1 cellular context compared by ENCODE assay signal in genomic region chr1:22053861-22054770, GRCh38.
TF ChIP-seq lines count a peak whose summit lies in the region.

No MANE protein-coding gene starts in this region.

TF ChIP-seq in HepG2, 621 proteins besides CTCF, POLR2A, EP300 and RAD21 (continued from another document and continues in another):
- peak; percentile 9; the same call in 1 of the 2 replicates for TF ChIP-seq RARA (CRISPR knock-in tag; IDR thresholded peaks at IDR 0.05)
- TF ChIP-seq ELF1 (CRISPR knock-in tag; IDR thresholded peaks at IDR 0.05) = no peak
- no peak for TF ChIP-seq ZNF441 (CRISPR knock-in tag; IDR thresholded peaks at IDR 0.05; ENCODE audit: borderline replicate concordance)
- no peak for TF ChIP-seq KDM6A (CRISPR knock-in tag; IDR thresholded peaks at IDR 0.05; ENCODE audit: low read depth)
- TF ChIP-seq ZNF280D (CRISPR knock-in tag; IDR thresholded peaks at IDR 0.05) = 0 out of 2 replicates have a peak, but pooled peaks have one; percentile 31
- TF ChIP-seq SOX13 (IDR thresholded peaks at IDR 0.05) = no peak
- TF ChIP-seq SOX13 (CRISPR knock-in tag; conservative IDR thresholded peaks at IDR 0.05 in 1 of 2, IDR thresholded peaks at IDR 0.05 in 1 of 2) = peak in 1 of 2 experiments; percentile 77; a peak in 2 of 4 replicates
- TF ChIP-seq ZNF691 (CRISPR knock-in tag; IDR thresholded peaks at IDR 0.05; ENCODE audit: borderline replicate concordance, low read depth) = no peak
- peak; percentile 28 for TF ChIP-seq FOXA3 (CRISPR knock-in tag; IDR thresholded peaks at IDR 0.05)
- peak; percentile 53; the same call in 1 of the 2 replicates for TF ChIP-seq SOX5 (CRISPR knock-in tag; IDR thresholded peaks at IDR 0.05; ENCODE audit: borderline replicate concordance)
- peak; percentile 48; the same call in 1 of the 2 replicates for TF ChIP-seq KDM1A (CRISPR knock-in tag; IDR thresholded peaks at IDR 0.05)
- TF ChIP-seq RCOR2 (CRISPR knock-in tag; IDR thresholded peaks at IDR 0.05) = peak; percentile 43; the same call in 1 of the 2 replicates
- TF ChIP-seq CEBPG (CRISPR knock-in tag; IDR thresholded peaks at IDR 0.05) = 0 out of 2 replicates have a peak, but pooled peaks have one; percentile 18
- TF ChIP-seq NFIB (CRISPR knock-in tag; IDR thresholded peaks at IDR 0.05; ENCODE audit: borderline replicate concordance) = no peak
- TF ChIP-seq FOXA1 (IDR thresholded peaks at IDR 0.05) = no peak
- TF ChIP-seq FOXA1 (CRISPR knock-in tag; IDR thresholded peaks at IDR 0.05) = peak; percentile 23; the same call in 1 of the 2 replicates
- peak; percentile 99 for TF ChIP-seq ZNF770 (CRISPR knock-in tag; IDR thresholded peaks at IDR 0.05)
- TF ChIP-seq ZEB1 (IDR thresholded peaks at IDR 0.05; ENCODE audit: insufficient replicate concordance, low read depth) = no peak
- no peak for TF ChIP-seq E2F1 (CRISPR knock-in tag; IDR thresholded peaks at IDR 0.05)
- TF ChIP-seq KIAA2018 (CRISPR knock-in tag; IDR thresholded peaks at IDR 0.05; ENCODE audit: borderline replicate concordance) = no peak
- peak; percentile 92 for TF ChIP-seq ZMYM3 (CRISPR knock-in tag; IDR thresholded peaks at IDR 0.05)
- TF ChIP-seq ZNF713 (CRISPR knock-in tag; IDR thresholded peaks at IDR 0.05) = no peak
- no peak for TF ChIP-seq PLRG1 (conservative IDR thresholded peaks at IDR 0.05)
- peak; percentile 65; the same call in 1 of the 2 replicates for TF ChIP-seq ADNP (CRISPR knock-in tag; IDR thresholded peaks at IDR 0.05)
- TF ChIP-seq ZNF589 (CRISPR knock-in tag; conservative IDR thresholded peaks at IDR 0.05) = no peak
- TF ChIP-seq ZNF547 (CRISPR knock-in tag; IDR thresholded peaks at IDR 0.05) = no peak
- TF ChIP-seq ZHX2 (IDR thresholded peaks at IDR 0.05; ENCODE audit: low read depth) = no peak
- TF ChIP-seq ZHX2 (CRISPR knock-in tag; IDR thresholded peaks at IDR 0.05; ENCODE audit: borderline replicate concordance) = no peak
- TF ChIP-seq CHD4 (IDR thresholded peaks at IDR 0.05; ENCODE audit: borderline replicate concordance, low read length) = no peak
- peak; percentile 33; the same call in 1 of the 2 replicates for TF ChIP-seq CEBPB (IDR thresholded peaks at IDR 0.05; ENCODE audit: borderline replicate concordance, low read depth, low read length)
- 0 out of 2 replicates have a peak, but pooled peaks have one; percentile 52 for TF ChIP-seq ZBTB33 (CRISPR knock-in tag; IDR thresholded peaks at IDR 0.05)
- 0 out of 2 replicates have a peak, but pooled peaks have one; percentile 10 for TF ChIP-seq GATAD2A (CRISPR knock-in tag; IDR thresholded peaks at IDR 0.05)
- no peak for TF ChIP-seq ATF7 (IDR thresholded peaks at IDR 0.05)
- TF ChIP-seq ATF7 (CRISPR knock-in tag; IDR thresholded peaks at IDR 0.05) = no peak
- TF ChIP-seq SOX6 (IDR thresholded peaks at IDR 0.05) = no peak
- TF ChIP-seq SOX6 (CRISPR knock-in tag; IDR thresholded peaks at IDR 0.05) = peak; percentile 56; the same call in 1 of the 2 replicates
- TF ChIP-seq ZFY (CRISPR knock-in tag; IDR thresholded peaks at IDR 0.05) = no peak
